Comparison of ENCODE assay signal across 10 cellular contexts in the genomic region with DNA sequence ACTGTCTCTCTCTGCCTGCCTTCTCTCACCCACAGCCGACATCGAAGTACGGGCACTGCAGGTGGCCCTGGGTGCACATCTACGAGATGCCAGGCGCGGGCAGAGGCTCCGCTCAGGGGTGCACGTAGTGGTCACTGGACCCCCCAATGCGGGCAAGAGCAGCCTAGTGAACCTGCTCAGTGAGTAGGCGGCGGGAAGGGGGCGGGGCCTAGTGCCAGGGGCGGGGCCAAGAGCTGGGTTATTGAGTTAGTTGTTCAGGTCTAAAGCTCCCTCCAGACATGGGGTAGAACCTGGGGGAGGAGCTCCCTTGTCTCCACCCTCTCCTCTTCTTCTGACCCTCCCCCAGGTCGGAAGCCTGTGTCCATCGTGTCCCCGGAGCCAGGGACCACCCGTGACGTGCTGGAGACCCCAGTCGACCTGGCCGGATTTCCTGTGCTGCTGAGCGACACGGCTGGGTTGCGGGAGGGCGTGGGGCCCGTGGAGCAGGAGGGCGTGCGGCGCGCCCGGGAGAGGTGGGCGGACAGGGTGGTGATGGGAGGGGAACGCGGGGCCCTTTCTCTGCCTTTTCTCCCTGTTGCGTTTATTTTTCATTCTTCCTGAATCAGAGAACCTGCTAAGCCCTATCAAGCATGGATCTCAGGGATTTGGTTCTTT. TPM values are rescaled to one million over a fixed set of nuclear protein-coding genes. Genes with fewer than 3 reads are reported as not detected.
DNase-seq lines count a peak whose midpoint lies in the region; ATAC-seq and TF ChIP-seq lines count a peak whose summit lies in the region.
"Had no signal": no experiment of that assay in that cellular context is flagged by ENCODE, and none has a peak within 500 bp of the region (broad histone marks: within the 10 kb centered on the region; RNA-seq: fewer than 3 reads in every experiment).

No MANE protein-coding gene starts in this region.

- peaks cover 19% of the 10 kb centered on the region for H3K23me2 ChIP-seq in H9 (ENCODE audit: insufficient read length, low read depth, low read length, poor library complexity, severe bottlenecking)

- no peak overlapping the region for H3K9ac ChIP-seq in H9 (ENCODE audit: extremely low read depth, insufficient read length, low read length)

- H4K8ac ChIP-seq in H9 (replicated peaks; ENCODE audit: insufficient read length, low read depth, low read length) = no peak overlapping the region

- no peak overlapping the region for H4K5ac ChIP-seq in H9 (ENCODE audit: insufficient read length, low read depth, low read length)

- no peak overlapping the region for H3K4ac ChIP-seq in H9 (ENCODE audit: low read depth, low read length)

- ATAC-seq in GM21390 (IDR thresholded peaks at IDR 0.05; ENCODE audit: unreplicated experiment) (no peak), HG03108 (IDR thresholded peaks at IDR 0.05; ENCODE audit: unreplicated experiment) (no peak), GM21447 (IDR thresholded peaks at IDR 0.05; ENCODE audit: unreplicated experiment) (no peak), GM18502 (IDR thresholded peaks at IDR 0.05; ENCODE audit: poor library complexity, unreplicated experiment) (no peak)

- no peaks in the 10 kb centered on the region for H3K9me3 Mint-ChIP-seq in H9

- H3K4me1 Mint-ChIP-seq in H9 = peaks cover 15 to 38% of the 10 kb centered on the region in 2 experiments

- no peaks in the 10 kb centered on the region for H3K9me3 ChIP-seq in H9 (ENCODE audit: control insufficient read depth, low read depth, low read length)

- no peaks in the 10 kb centered on the region for H3K27me3 ChIP-seq in H9 (ENCODE audit: insufficient read depth, low read length)

- DNase-seq in H9 (peak; percentile 91), T-helper 9 cell (peak; percentile 26), cerebellar cortex (ENCODE audit: low spot score) (peak; percentile 23)
- peak; percentile 57 for DNase-seq in stimulated activated CD4-positive, alpha-beta T cell treated with anti-CD3 and anti-CD28 coated beads, Interleukin-1b, Interleukin-23, amount 100 ng/mL, for 48 hours
- DNase-seq: NCI-H510A treated with DMSO at 0.1 percent for 48 hours, retina had no signal

- no peak overlapping the region for H3K23ac ChIP-seq in H9 (ENCODE audit: insufficient read length, low read depth, low read length)

- no peaks in the 10 kb centered on the region for H3K79me2 ChIP-seq in H9 (ENCODE audit: insufficient read depth, low read length)

- peaks cover 10 to 32% (median 23%) of the 10 kb centered on the region in 3 experiments; a peak in 5 of 7 replicates for H3K36me3 Mint-ChIP-seq in H9 (ENCODE audit: insufficient read depth in 1 of 3, low read depth in 3 of 3)

- H2BK5ac ChIP-seq in H9 (ENCODE audit: insufficient read length, low read length) = no peak overlapping the region

- no peak overlapping the region for H2BK12ac ChIP-seq in H9 (ENCODE audit: insufficient read length, low read depth, low read length)

- H3K79me1 ChIP-seq in H9 (ENCODE audit: insufficient read depth, low read depth, low read length, poor library complexity, severe bottlenecking) = no peaks in the 10 kb centered on the region

- H3K4me3 Mint-ChIP-seq in H9 = peak overlapping the region; percentile 97 to 98; a peak in 4 of 5 replicates

- no peaks in the 10 kb centered on the region for H3K27me3 Mint-ChIP-seq in H9 (ENCODE audit: low read depth)

- WGBS in H9 (ENCODE audit: extremely low coverage, insufficient read length, low lambda C conversion rate) = no CpG with 5 or more reads among the region's 34 CpGs

- no peak overlapping the region for H3K18ac ChIP-seq in H9 (ENCODE audit: insufficient read length, low read depth, low read length)

- no peak overlapping the region for H2AFZ ChIP-seq in H9 (ENCODE audit: low read length)

- peaks cover 2% of the 10 kb centered on the region; the same call in 1 of the 2 replicates for H3K4me1 ChIP-seq in H9 (ENCODE audit: insufficient read depth, low read length)

- H4K20me1 ChIP-seq in H9 (ENCODE audit: control insufficient read depth, insufficient read depth, insufficient read length) = no peaks in the 10 kb centered on the region

- 0 out of 7 replicates have a peak overlapping the region, but pooled peaks of 1 of the 3 experiments have one; percentile 25 for H3K27ac Mint-ChIP-seq in H9

- H2BK20ac ChIP-seq in H9 (ENCODE audit: low read depth, low read length, poor library complexity, severe bottlenecking) = no peak overlapping the region

- no peak overlapping the region for H3K56ac ChIP-seq in H9 (ENCODE audit: insufficient read length, low read depth, low read length)

- H3K14ac ChIP-seq in H9 (ENCODE audit: insufficient read depth, low read length) = no peak overlapping the region

- no peak overlapping the region for H3K27ac ChIP-seq in H9 (ENCODE audit: insufficient read length, low read depth, low read length)

- no peak overlapping the region for H2BK120ac ChIP-seq in H9 (ENCODE audit: low read depth, low read length, poor library complexity, severe bottlenecking)

- no peak overlapping the region for H2AK5ac ChIP-seq in H9 (ENCODE audit: insufficient read length, low read length)

- no peak overlapping the region for H3T11ph ChIP-seq in H9 (ENCODE audit: low read length)

- no peak overlapping the region for H4K91ac ChIP-seq in H9 (ENCODE audit: insufficient read length, low read depth, low read length)

- H2BK15ac ChIP-seq in H9 (ENCODE audit: low read depth, low read length) = no peak overlapping the region

- TF ChIP-seq CTCF in H9 (conservative IDR thresholded peaks at IDR 0.05) = no peak

- H3K4me2 ChIP-seq in H9 (ENCODE audit: insufficient read depth, insufficient read length, low read length) = no peak overlapping the region

RNA-seq across cellular contexts. Expression of a gene that starts 1.9 kb away (rescaled TPM):
- total RNA-seq in H9 (2021) = 62.9 and 71.3 TPM in 2 replicates

RNA-seq across cellular contexts. Expression of a gene that starts 4.6 kb away (rescaled TPM):
- total RNA-seq in H9 (2021) = 18.9 and 21.9 TPM in 2 replicates

RNA-seq across cellular contexts. Expression of a gene that starts 29.9 kb away (rescaled TPM):
- 42.3 and 45.7 TPM in 2 replicates for total RNA-seq in H9 (2021)

RNA-seq across cellular contexts. Expression of a gene that starts 33.5 kb away (rescaled TPM):
- 84.6 and 93.6 TPM in 2 replicates for total RNA-seq in H9 (2021)

RNA-seq across cellular contexts. Expression of a gene that starts 36.0 kb away (rescaled TPM):
- total RNA-seq in H9 (2021) = 11.7 and 12.8 TPM in 2 replicates

Comparison
In these comparisons a context has a peak if more than half of its experiments do, and no peak if none do; other contexts are left out.
1. DNase-seq: peak in every context shown above with its lines; median percentile 91 in H9; 57 in stimulated activated CD4-positive, alpha-beta T cell treated with anti-CD3 and anti-CD28 coated beads, Interleukin-1b, Interleukin-23, amount 100 ng/mL, for 48 hours; 26 in T-helper 9 cell; 23 in cerebellar cortex.